Comparison of ENCODE assay signal across 8 cellular contexts in genomic region chr10:47705698-47706414, GRCh38. TPM values are rescaled to one million over a fixed set of nuclear protein-coding genes. Genes with fewer than 3 reads are reported as not detected.
A peak's percentile ranks its signal among the peaks of the same experiment; 100 is the strongest.
DNase-seq lines count a peak whose midpoint lies in the region; ATAC-seq and TF ChIP-seq lines count a peak whose summit lies in the region.
"Not testable (repeated sequence)": the region's sequence is repeated elsewhere in the genome, so short reads cannot be mapped to it uniquely, and the experiment has no call there.

No MANE protein-coding gene starts in this region.

- ATAC-seq in GM18505 (IDR thresholded peaks at IDR 0.05; ENCODE audit: unreplicated experiment) = peak; percentile 98
- ATAC-seq in HG02571 (IDR thresholded peaks at IDR 0.05; ENCODE audit: unreplicated experiment) = peak; percentile 93
- ATAC-seq in sciatic nerve = peak; percentile 99

- H3K4me3 ChIP-seq in brain microvascular endothelial cell (ENCODE audit: low read depth, low read length) = peak overlapping the region; percentile 48
- H3K4me3 ChIP-seq in iPS-11a (ENCODE audit: low read depth, low read length) = peak overlapping the region; percentile 25
- H3K4me3 ChIP-seq in suprapubic skin = peak overlapping the region; percentile 44

- H3K27ac ChIP-seq in brain microvascular endothelial cell (peak overlapping the region; percentile 76), suprapubic skin (peak overlapping the region; percentile 78)

- intact Hi-C loops in sciatic nerve (cut with DNase I) = not testable (repeated sequence)

- not testable (repeated sequence) for TF ChIP-seq CTCF in brain microvascular endothelial cell (IDR thresholded peaks at IDR 0.05; ENCODE audit: low read depth, low read length, missing control alignments); suprapubic skin (IDR thresholded peaks at IDR 0.05)

- not testable (repeated sequence) for TF ChIP-seq EP300 in suprapubic skin (IDR thresholded peaks at IDR 0.05)

- not testable (repeated sequence) for H3K4me1 ChIP-seq in suprapubic skin

- not testable (repeated sequence) for H3K36me3 ChIP-seq in brain microvascular endothelial cell (replicated peaks); suprapubic skin

- not testable (repeated sequence) for H3K27me3 ChIP-seq in brain microvascular endothelial cell (replicated peaks); suprapubic skin

- not testable (repeated sequence) for H3K9me3 ChIP-seq in suprapubic skin

- in situ Hi-C loops in KBM-7 (cut with MboI; ENCODE audit: low pct_unique_long_range_greater_than_20kb, low sequenced_read_pairs); brain microvascular endothelial cell (cut with HindIII; ENCODE audit: low pct_ligation_motif_present, low sequenced_read_pairs): not testable (repeated sequence)

- DNase-seq in KBM-7 = peak; percentile 16
- peak; percentile 32 to 47 for DNase-seq in activated CD4-positive, alpha-beta T cell treated with anti-CD3 and anti-CD28 coated beads, Interleukin-2, amount 50 U/mL, for 24 hours (ENCODE audit: low read depth in 1 of 2, low spot score in 1 of 2)
- peak; percentile 55 for DNase-seq in brain microvascular endothelial cell
- peak; percentile 93 for DNase-seq in sciatic nerve (ENCODE audit: low spot score)
- peak; percentile 75 to 80 for DNase-seq in suprapubic skin (ENCODE audit: low spot score in 2 of 2)

- 0% methylated on average over 8 of the region's 66 CpGs for WGBS in suprapubic skin

- TF ChIP-seq POLR2A in GM18505 (IDR thresholded peaks at IDR 0.05; ENCODE audit: borderline replicate concordance, extremely low read depth, insufficient read depth, insufficient read length) = not testable (repeated sequence)
- TF ChIP-seq POLR2A in suprapubic skin (IDR thresholded peaks at IDR 0.05) = peak in 1 of 2 donors; percentile 13

RNA-seq across cellular contexts. Expression of gene SYT15B, which starts 57.5 kb away (rescaled TPM):
- total RNA-seq in sciatic nerve = 12.5 TPM
- total RNA-seq in suprapubic skin = 1 to 10 TPM; 1.1 to 2.6 (median 1.9) TPM

Comparison
In these comparisons a context has a peak if more than half of its experiments do, and no peak if none do; other contexts are left out.
1. Peak in every context shown above with its lines: DNase-seq, ATAC-seq, H3K4me3 ChIP-seq and H3K27ac ChIP-seq.
2. DNase-seq: peak in every context shown above with its lines; median percentile 93 in sciatic nerve; 78 in suprapubic skin; 55 in brain microvascular endothelial cell; 40 in activated CD4-positive, alpha-beta T cell treated with anti-CD3 and anti-CD28 coated beads, Interleukin-2, amount 50 U/mL, for 24 hours; 16 in KBM-7.